In the genomic region with DNA sequence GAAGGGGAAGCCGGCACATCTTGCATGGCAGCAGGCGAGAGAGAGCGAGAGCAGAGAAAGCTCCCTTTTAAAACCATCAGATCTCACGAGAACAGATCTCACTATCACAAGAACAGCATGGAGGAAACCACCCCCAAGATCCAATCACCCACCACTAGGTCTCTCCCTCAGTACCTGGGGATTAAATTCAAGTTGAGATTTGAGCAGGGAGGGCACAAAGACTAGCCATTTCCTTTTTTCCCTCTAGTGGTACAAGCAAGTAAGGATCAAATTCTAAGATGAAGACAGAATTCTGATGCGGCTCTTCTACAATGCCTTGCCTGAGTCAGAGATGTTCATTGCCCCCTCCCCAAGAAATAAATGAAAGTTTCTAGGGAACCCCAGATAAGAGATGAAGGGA, we compare ENCODE assay signal across 10 cellular contexts. TPM values are rescaled to one million over a fixed set of nuclear protein-coding genes. Genes with fewer than 3 reads are reported as not detected.
DNase-seq lines count a peak whose midpoint lies in the region; ATAC-seq, FAIRE-seq and TF ChIP-seq lines count a peak whose summit lies in the region.
"Had no signal": no experiment of that assay in that cellular context is flagged by ENCODE, and none has a peak within 500 bp of the region (broad histone marks: within the 10 kb centered on the region; RNA-seq: fewer than 3 reads in every experiment).

No MANE protein-coding gene starts in this region.

- H3K4me2 ChIP-seq in KMS-11 (no peak overlapping the region), K562 (ENCODE audit: insufficient read depth, low read length) (no peak overlapping the region), neural cell (ENCODE audit: low read length) (no peak overlapping the region)

- H4K20me1 ChIP-seq in KMS-11 (ENCODE audit: insufficient read depth) = no peaks in the 10 kb centered on the region
- no peaks in the 10 kb centered on the region; the same call in 1 of the 2 replicates for H4K20me1 ChIP-seq in K562 (replicated peaks; ENCODE audit: control insufficient read depth, insufficient read depth, low read length)
- no peaks in the 10 kb centered on the region for H4K20me1 ChIP-seq in neural cell (ENCODE audit: insufficient read depth)

- H3K9me3 ChIP-seq in K562 (replicated peaks; ENCODE audit: control insufficient read depth, insufficient read depth, low read depth, low read length) (no peaks in the 10 kb centered on the region), neural cell (ENCODE audit: low read length) (no peaks in the 10 kb centered on the region)

- H3K4me3 ChIP-seq in KMS-11 (IDR thresholded peaks at IDR 0.05; ENCODE audit: insufficient read depth, low read depth, low read length) = no peak overlapping the region
- no peak overlapping the region for H3K4me3 ChIP-seq in K562
- no peak overlapping the region for H3K4me3 ChIP-seq in neural cell (ENCODE audit: low read length)

- peak; percentile 64; the same call in 2 of the 3 replicates for ATAC-seq in K562

- H3K27ac ChIP-seq in KMS-11 (no peak overlapping the region), K562 (ENCODE audit: extremely low read depth, low read depth, low read length) (no peak overlapping the region), neural cell (ENCODE audit: low read length) (no peak overlapping the region)

- FAIRE-seq in K562 (lab: Jason Lieb, UNC) (no peak), GM12892 (lab: Jason Lieb, UNC) (no peak)

- no TSS peak for BruUV-seq in K562 (replicated peaks; lab: Mats Ljungman, UMichigan)

- TF ChIP-seq EP300 in K562 (IDR thresholded peaks at IDR 0.05; ENCODE audit: low read length) = no peak
- no peak for TF ChIP-seq EP300 in neural cell (conservative IDR thresholded peaks at IDR 0.05; ENCODE audit: poor library complexity, severe bottlenecking)

- in situ Hi-C loops in K562 (cut with MboI) = no loop called here

- H3K36me3 ChIP-seq in KMS-11 (ENCODE audit: insufficient read depth) (no peaks in the 10 kb centered on the region), K562 (ENCODE audit: control insufficient read depth, insufficient read depth, low read length) (no peaks in the 10 kb centered on the region), neural cell (ENCODE audit: insufficient read depth, low read length) (no peaks in the 10 kb centered on the region)

- H3K79me2 ChIP-seq in KMS-11 (ENCODE audit: insufficient read depth, low read depth) (no peaks in the 10 kb centered on the region), K562 (ENCODE audit: control insufficient read depth, insufficient read depth, low read length) (no peaks in the 10 kb centered on the region), neural cell (replicated peaks; ENCODE audit: insufficient read depth, low read length) (no peaks in the 10 kb centered on the region)

- TF ChIP-seq CTCF in KMS-11 (conservative IDR thresholded peaks at IDR 0.05; ENCODE audit: low read depth, low read length) (peak; percentile 41; the same call in 1 of the 2 replicates), K562 (IDR thresholded peaks at IDR 0.05 in 2 of 3, conservative IDR thresholded peaks at IDR 0.05 in 1 of 3; ENCODE audit: insufficient read depth in 2 of 3, low read depth in 1 of 3, low read length in 3 of 3) (0 out of 6 replicates have a peak, but pooled peaks of 2 of the 3 experiments have one; percentile 9 to 15), neural cell (IDR thresholded peaks at IDR 0.05; ENCODE audit: poor library complexity, severe bottlenecking) (peak; percentile 22)

- DNase-seq in SKM-1 treated with dmso at 0.1 percent for 144 hours (lab: John Stamatoyannopoulos, UW; ENCODE audit: unreplicated experiment) (peak; percentile 20), SKM-1 (lab: John Stamatoyannopoulos, UW; ENCODE audit: unreplicated experiment) (no peak), K562 (ENCODE audit: extremely low read depth in 1 of 4, low spot score in 3 of 4) (no peak), HuH-7 (ENCODE audit: low spot score) (no peak), GM12892 (ENCODE audit: insufficient read length) (no peak)
- DNase-seq in stimulated activated CD8-positive, alpha-beta memory T cell treated with anti-CD3 and anti-CD28 coated beads, Interleukin-4, amount 100 ng/mL, for 48 hours = no peak
- DNase-seq: COR-L47, NCI-H1105 treated with DMSO at 0.1 percent for 48 hours had no signal

- no peaks in the 10 kb centered on the region for H3K9me2 ChIP-seq in neural cell (ENCODE audit: insufficient read depth, low read length)

- H2AFZ ChIP-seq in KMS-11 (ENCODE audit: low read depth) (no peak overlapping the region), K562 (ENCODE audit: low read depth, low read length) (no peak overlapping the region), neural cell (ENCODE audit: low read depth, low read length) (no peak overlapping the region)

- no peaks in the 10 kb centered on the region for H3F3A ChIP-seq in neural cell (ENCODE audit: insufficient read depth, low read length, poor library complexity, severe bottlenecking)

- H3K27me3 ChIP-seq in KMS-11 (ENCODE audit: insufficient read depth, low read depth) (no peaks in the 10 kb centered on the region), K562 (ENCODE audit: control insufficient read depth in 2 of 2, insufficient read depth in 2 of 2, low read length in 2 of 2) (peaks cover 2 to 6% of the 10 kb centered on the region in 2 experiments; a peak in 3 of 5 replicates), neural cell (ENCODE audit: insufficient read depth, low read depth, low read length) (no peaks in the 10 kb centered on the region)

- POLR2A ChIA-PET in K562 (lab: Yijun Ruan, JAX) = no interaction called here

- TF ChIP-seq POLR2A in K562 (conservative IDR thresholded peaks at IDR 0.05) = no peak
- TF ChIP-seq POLR2A in GM12892 (IDR thresholded peaks at IDR 0.05; ENCODE audit: low read depth, low read length) = no peak

- WGBS in K562 (ENCODE audit: insufficient coverage, low coverage, missing lambda C conversion rate) = 3% methylated on average over 5 of the region's 5 CpGs

- intact Hi-C loops in K562 (cut with micrococcal nuclease) = no loop called here

- CTCF ChIA-PET in K562 (lab: Yijun Ruan, JAX; ENCODE audit: low intra/inter-chr PET ratio) = no interaction called here

- H3K4me1 ChIP-seq in KMS-11 (ENCODE audit: low read depth, poor library complexity, severe bottlenecking) (peaks cover 3% of the 10 kb centered on the region), K562 (replicated peaks in 1 of 2; ENCODE audit: control insufficient read depth in 2 of 2, insufficient read depth in 2 of 2, low read length in 2 of 2) (no peaks in the 10 kb centered on the region)

- no peak for TF ChIP-seq RAD21 in K562 (CRISPR knock-in tag; conservative IDR thresholded peaks at IDR 0.05 in 1 of 2, IDR thresholded peaks at IDR 0.05 in 1 of 2)
- TF ChIP-seq RAD21 in neural cell (conservative IDR thresholded peaks at IDR 0.05) = no peak

- H3K9ac ChIP-seq in KMS-11 = no peak overlapping the region
- H3K9ac ChIP-seq in K562 (ENCODE audit: insufficient read depth in 1 of 2, low read depth in 2 of 2, low read length in 2 of 2) = no peak overlapping the region
- H3K9ac ChIP-seq in neural cell (ENCODE audit: low read length) = no peak overlapping the region

- H3K9me1 ChIP-seq in K562 (ENCODE audit: control insufficient read depth, insufficient read depth, low read length) = no peaks in the 10 kb centered on the region

TF ChIP-seq in K562, 482 proteins besides CTCF, POLR2A, EP300 and RAD21:
- TF ChIP-seq NCOA6 (IDR thresholded peaks at IDR 0.05) = no peak

TF ChIP-seq in neural cell, 6 proteins besides CTCF, POLR2A, EP300 and RAD21 (continues in another document):
- TF ChIP-seq TAF1 (IDR thresholded peaks at IDR 0.05; ENCODE audit: low read depth) = no peak
- no peak for TF ChIP-seq POLR2AphosphoS5 (IDR thresholded peaks at IDR 0.05)
- TF ChIP-seq EZH2 (IDR thresholded peaks at IDR 0.05; ENCODE audit: borderline replicate concordance, insufficient read depth, low read length, poor library complexity, severe bottlenecking) = no peak

RNA-seq across cellular contexts. Expression of gene ANKRD44, which starts 45.6 kb away (rescaled TPM):
- 0.30 and 0.33 TPM in 2 replicates for total RNA-seq in K562 (2011; cell fraction: chromatin; rRNA removed; ENCODE audit: low replicate concordance)
- not detected in 2 replicates for total RNA-seq in K562 (2011; cell fraction: nucleolus; rRNA removed)
- not detected in 2 replicates for total RNA-seq in K562 (2011; cell fraction: nucleoplasm; rRNA removed)
- total RNA-seq in K562 (2014; rRNA removed) (0.08 TPM in 1 of 2 replicates, not detected in the other), K562 (2014; rRNA removed; fragmentation: Illumina TruSeq; extraction: Trizol) (not detected in 2 replicates), K562 (2015; rRNA removed; fragmentation: Illumina TruSeq; extraction: Trizol) (0.04 TPM in 2 replicates), K562 (2021) (0.25 and 0.64 TPM in 2 replicates)
- polyA plus RNA-seq in K562 (2011; rRNA removed) (0.04 TPM in 2 replicates), K562 (2014; fragmentation: Illumina TruSeq; extraction: Trizol) (0.01 and 0.03 TPM in 2 replicates), K562 (2014; fragmentation: Nextera tagmentation; extraction: Ambion mirVana) (under 1 TPM in 1 of 2 experiments, not detected in 1; 0.10 TPM), K562 (2014; rRNA removed) (0.09 TPM in 1 of 2 replicates, not detected in the other), neural cell (60.2 and 94.3 TPM in 2 replicates)
- 0.03 TPM in 1 of 2 replicates, not detected in the other for polyA plus RNA-seq in K562 (2011; cell fraction: cytosol; rRNA removed)
- 0.37 and 0.52 TPM in 2 replicates for polyA plus RNA-seq in K562 (2011; cell fraction: nucleus; rRNA removed)
- polyA plus RNA-seq in K562 (2012) = 0.01 and 0.37 TPM in 2 replicates
- polyA minus RNA-seq in K562 (2011; rRNA and poly(A)+ RNA removed) = 0.11 TPM in 1 of 2 replicates, not detected in the other
- not detected in 2 replicates for polyA minus RNA-seq in K562 (2011; cell fraction: cytosol; rRNA and poly(A)+ RNA removed)
- not detected in 2 replicates for polyA minus RNA-seq in K562 (2011; cell fraction: nucleus; rRNA and poly(A)+ RNA removed)
- polyA minus RNA-seq in neural cell = 166 and 239 TPM in 2 replicates
- polyA plus RNA-seq in GM12892 (2012; ENCODE audit: missing spikeins) = 32.8 TPM

Comparison
In these comparisons a context has a peak if more than half of its experiments do, and no peak if none do; other contexts are left out.
1. RNA of gene ANKRD44, which starts 45.6 kb away (polyA plus RNA-seq): 60.2 to 94.3 TPM in neural cell; 0.01 to 0.52 TPM in K562; every median in the first group is over 10 times any median in the second.
2. Peak in every context shown above with its lines, with median percentiles within 50 percentile points of each other: CTCF ChIP-seq.